In the genomic region with DNA sequence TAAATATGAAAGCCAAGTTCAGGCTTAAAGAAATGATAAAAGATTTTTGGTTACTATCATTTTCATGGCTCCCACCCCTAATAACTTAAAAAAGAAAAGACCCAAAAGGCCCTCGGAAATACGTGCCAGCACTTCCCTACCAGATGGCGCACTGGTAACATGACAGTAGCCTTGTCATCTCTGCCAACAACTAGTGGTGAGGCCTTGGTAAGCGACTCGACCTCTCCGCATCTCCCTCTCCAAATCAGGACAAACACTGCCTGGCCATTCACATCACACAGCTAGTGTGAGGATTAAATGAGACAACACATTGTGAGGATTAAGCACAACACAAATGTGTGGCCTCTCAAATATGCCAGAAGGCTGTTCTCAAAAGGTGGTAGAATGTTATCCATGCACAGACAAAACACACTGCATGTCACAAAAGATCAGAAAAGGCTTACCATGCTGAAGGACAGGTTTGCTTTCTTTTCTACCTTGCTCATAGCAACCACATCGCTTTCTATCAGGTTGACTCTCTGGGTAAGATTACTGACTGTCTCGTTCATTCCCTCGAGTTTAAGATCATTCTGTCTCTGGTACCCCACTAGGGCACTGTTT, we compare ENCODE assay signal across 17 cellular contexts. TPM values are rescaled to one million over a fixed set of nuclear protein-coding genes. Genes with fewer than 3 reads are reported as not detected.
A peak's percentile ranks its signal among the peaks of the same experiment; 100 is the strongest.
DNase-seq lines count a peak whose midpoint lies in the region; FAIRE-seq and TF ChIP-seq lines count a peak whose summit lies in the region.
"Had no signal": no experiment of that assay in that cellular context is flagged by ENCODE, and none has a peak within 500 bp of the region (broad histone marks: within the 10 kb centered on the region; RNA-seq: fewer than 3 reads in every experiment).

No MANE protein-coding gene starts in this region.

- H3K36me3 ChIP-seq in breast epithelium (peaks cover 12% of the 10 kb centered on the region), mammary epithelial cell (ENCODE audit: insufficient read depth, low read length) (peaks cover 42% of the 10 kb centered on the region), PC-9 (ENCODE audit: low read depth) (peaks cover 60% of the 10 kb centered on the region), esophagus squamous epithelium (peaks cover 4 to 95% (median 26%) of the 10 kb centered on the region in 3 donors), thymus (ENCODE audit: control insufficient read depth, insufficient read depth) (peaks cover 28% of the 10 kb centered on the region)

- no peaks in the 10 kb centered on the region for H3K9me3 ChIP-seq in breast epithelium
- H3K9me3 ChIP-seq in mammary epithelial cell (replicated peaks; ENCODE audit: insufficient read depth, low read length), result no peaks in the 10 kb centered on the region
- no peaks in the 10 kb centered on the region for H3K9me3 ChIP-seq in PC-9 (ENCODE audit: insufficient read depth, low read depth)
- no peaks in the 10 kb centered on the region for H3K9me3 ChIP-seq in esophagus squamous epithelium
- no peaks in the 10 kb centered on the region for H3K9me3 ChIP-seq in thymus (ENCODE audit: control insufficient read depth)
- H3K9me3 ChIP-seq: left lung, SJCRH30 had no signal

- TF ChIP-seq CTCF in breast epithelium (IDR thresholded peaks at IDR 0.05) (no peak), mammary epithelial cell (conservative IDR thresholded peaks at IDR 0.05 in 1 of 2, IDR thresholded peaks at IDR 0.05 in 1 of 2; ENCODE audit: extremely low read depth in 1 of 2, insufficient read depth in 1 of 2, low read depth in 1 of 2, low read length in 2 of 2) (no peak), PC-9 (conservative IDR thresholded peaks at IDR 0.05) (no peak), esophagus squamous epithelium (IDR thresholded peaks at IDR 0.05) (no peak)

- FAIRE-seq in GM12892 (lab: Jason Lieb, UNC), result no peak

- BruUV-seq in mammary epithelial cell (replicated peaks; lab: Mats Ljungman, UMichigan), result no TSS peak
- BruUV-seq in PC-9 (replicated peaks; lab: Mats Ljungman, UMichigan), result no TSS peak

- no peak overlapping the region for H3K4me3 ChIP-seq in breast epithelium
- H3K4me3 ChIP-seq in mammary epithelial cell (replicated peaks in 1 of 3; ENCODE audit: insufficient read depth in 1 of 3, low read depth in 2 of 3, low read length in 3 of 3), result no peak overlapping the region
- no peak overlapping the region for H3K4me3 ChIP-seq in PC-9
- no peak overlapping the region for H3K4me3 ChIP-seq in esophagus squamous epithelium
- H3K4me3 ChIP-seq in thymus (ENCODE audit: low read length), result no peak overlapping the region
- H3K4me3 ChIP-seq: dorsolateral prefrontal cortex, left lung, SJCRH30 had no signal

- H3K27me3 ChIP-seq in breast epithelium (no peaks in the 10 kb centered on the region), mammary epithelial cell (ENCODE audit: insufficient read depth, low read length) (no peaks in the 10 kb centered on the region), PC-9 (ENCODE audit: insufficient read depth, low read depth) (no peaks in the 10 kb centered on the region), esophagus squamous epithelium (no peaks in the 10 kb centered on the region), thymus (ENCODE audit: control insufficient read depth, insufficient read depth) (no peaks in the 10 kb centered on the region)
- H3K27me3 ChIP-seq: dorsolateral prefrontal cortex, left lung, SJCRH30 had no signal

- intact Hi-C loops in breast epithelium (cut with DNase I; ENCODE audit: low total_unique reads), result no loop called here
- intact Hi-C loops in mammary epithelial cell (cut with micrococcal nuclease), result no loop called here
- intact Hi-C loops in PC-9 (cut with micrococcal nuclease; ENCODE audit: unreplicated experiment), result no loop called here
- intact Hi-C loops in esophagus squamous epithelium (cut with DNase I), result no loop called here

- CTCF ChIA-PET in mammary epithelial cell (lab: Charles Lee; ENCODE audit: low non-redundant PET), result no interaction called here
- CTCF ChIA-PET in PC-9 (lab: Charles Lee), result no interaction called here

- no peaks in the 10 kb centered on the region for H3K9me2 ChIP-seq in PC-9 (ENCODE audit: insufficient read depth)

- in situ Hi-C loops in mammary epithelial cell (cut with MboI; ENCODE audit: low sequenced_read_pairs in 2 of 2), result no loop called here

- TF ChIP-seq POLR2A in breast epithelium (IDR thresholded peaks at IDR 0.05) (no peak), esophagus squamous epithelium (IDR thresholded peaks at IDR 0.05) (no peak), GM12892 (IDR thresholded peaks at IDR 0.05; ENCODE audit: low read depth, low read length) (no peak)

- POLR2A ChIA-PET in PC-9 (lab: Charles Lee; ENCODE audit: unreplicated experiment), result no interaction called here

- H3K79me2 ChIP-seq in mammary epithelial cell (ENCODE audit: insufficient read depth, low read length) (peaks cover 2% of the 10 kb centered on the region), PC-9 (ENCODE audit: low read depth) (0 out of 2 replicates have a peak, but pooled peaks cover 7% of the 10 kb centered on the region)

- H2AFZ ChIP-seq in mammary epithelial cell (ENCODE audit: low read depth, low read length), result no peak overlapping the region
- no peak overlapping the region for H2AFZ ChIP-seq in PC-9

- H3K4me1 ChIP-seq in breast epithelium, result no peaks in the 10 kb centered on the region
- H3K4me1 ChIP-seq in mammary epithelial cell (ENCODE audit: insufficient read depth, low read length), result no peaks in the 10 kb centered on the region
- H3K4me1 ChIP-seq in PC-9 (replicated peaks; ENCODE audit: insufficient read depth), result peaks cover 10% of the 10 kb centered on the region; the same call in 1 of the 2 replicates
- H3K4me1 ChIP-seq in esophagus squamous epithelium, result peaks cover 0 to 52% (median 19%) of the 10 kb centered on the region in 3 donors
- H3K4me1 ChIP-seq in thymus (ENCODE audit: control insufficient read depth, insufficient read depth, low read length), result peaks cover 37% of the 10 kb centered on the region

- peaks cover 9% of the 10 kb centered on the region; the same call in 1 of the 2 replicates for H3F3A ChIP-seq in PC-9 (ENCODE audit: insufficient read depth, low read depth)

- dilution Hi-C loops in mammary epithelial cell (cut with HindIII; ENCODE audit: low sequenced_read_pairs), result no loop called here

- WGBS in mammary epithelial cell (ENCODE audit: low coverage, missing lambda C conversion rate), result 88% methylated on average over 9 of the region's 9 CpGs
- 59 to 60% methylated on average over 9 of the region's 9 CpGs for WGBS in esophagus squamous epithelium, 2 donors
- WGBS in thymus, result 71% methylated on average over 9 of the region's 9 CpGs

- H3K27ac ChIP-seq in breast epithelium (peak overlapping the region; percentile 12 to 39), mammary epithelial cell (ENCODE audit: insufficient read depth, low read depth, low read length) (no peak overlapping the region), PC-9 (no peak overlapping the region), esophagus squamous epithelium (peak overlapping the region in 3 of 4 donors; percentile 4 to 78 (median 75)), thymus (ENCODE audit: low read depth) (peak overlapping the region; percentile 61)
- H3K27ac ChIP-seq: left lung, SJCRH30 had no signal

- no peak for DNase-seq in breast epithelium (ENCODE audit: low spot score in 2 of 2)
- no peak for DNase-seq in mammary epithelial cell
- DNase-seq in PC-9, result no peak
- no peak for DNase-seq in esophagus squamous epithelium (lab: John Stamatoyannopoulos, UW)
- DNase-seq in germinal center (ENCODE audit: low spot score), result no peak
- no peak for DNase-seq in GM12892 (ENCODE audit: insufficient read length)
- DNase-seq in GOT3 (lab: John Stamatoyannopoulos, UW), result no peak
- DNase-seq: activated CD4-positive, alpha-beta T cell treated with anti-CD3 and anti-CD28 coated beads, Interleukin-2, amount 50 U/mL, for 1 hour; naive B cell; NCI-H510A had no signal

- no peak overlapping the region for H3K4me2 ChIP-seq in mammary epithelial cell (ENCODE audit: insufficient read depth, low read depth, low read length)
- H3K4me2 ChIP-seq in PC-9, result 0 out of 2 replicates have a peak overlapping the region, but pooled peaks have one; percentile 26

- H3K9ac ChIP-seq in mammary epithelial cell (ENCODE audit: insufficient read depth, low read length), result no peak overlapping the region

- H4K20me1 ChIP-seq in mammary epithelial cell (ENCODE audit: insufficient read depth, low read length) (no peaks in the 10 kb centered on the region), PC-9 (ENCODE audit: insufficient read depth) (peaks cover 5% of the 10 kb centered on the region; the same call in 1 of the 2 replicates)

RNA-seq across cellular contexts. Expression of gene TEX38, which starts 16.4 kb away (rescaled TPM):
- not detected for total RNA-seq in breast epithelium
- not detected for total RNA-seq in mammary epithelial cell
- not detected for polyA plus RNA-seq in mammary epithelial cell
- polyA minus RNA-seq in mammary epithelial cell, result not detected
- total RNA-seq in PC-9 (2021), result 0.45 TPM in 1 of 2 replicates, not detected in the other
- total RNA-seq in esophagus squamous epithelium, result not detected
- 0.14 TPM for polyA plus RNA-seq in thymus
- not detected for polyA plus RNA-seq in GM12892 (2012; ENCODE audit: missing spikeins)
- total RNA-seq: HT1080, left lung, M059J, SJCRH30, subcutaneous adipose tissue had no signal

RNA-seq across cellular contexts. Expression of gene ATPAF1, which starts 19.8 kb away (rescaled TPM):
- 10 to 100 TPM; 42.3 to 68.8 (median 44.8) TPM for total RNA-seq in breast epithelium
- 10 to 100 TPM; 24.8 to 36.5 TPM for total RNA-seq in mammary epithelial cell
- polyA plus RNA-seq in mammary epithelial cell, result 36.1 TPM
- polyA minus RNA-seq in mammary epithelial cell, result 24.2 TPM
- total RNA-seq in PC-9 (2021), result 47.0 and 50.3 TPM in 2 replicates
- total RNA-seq in esophagus squamous epithelium, result 10 to 100 TPM; 25.7 to 39.1 (median 32.8) TPM
- polyA plus RNA-seq in thymus, result 34.6 TPM
- polyA plus RNA-seq in GM12892 (2012; ENCODE audit: missing spikeins), result 54.6 TPM

RNA-seq across cellular contexts. Expression of gene EFCAB14, which starts 30.9 kb away (rescaled TPM):
- total RNA-seq in breast epithelium (100 to 1,000 TPM in 2 of 3 donors, 10 to 100 TPM in 1; 92.8 to 128 (median 106) TPM), mammary epithelial cell (10 to 100 TPM; 51.3 to 70.5 TPM), PC-9 (2021) (71.1 and 95.4 TPM in 2 replicates), esophagus squamous epithelium (10 to 100 TPM; 68.7 to 98.8 (median 88.9) TPM)
- polyA plus RNA-seq in mammary epithelial cell (40.5 TPM), thymus (30.6 TPM)
- polyA minus RNA-seq in mammary epithelial cell, result 62.2 TPM
- 33.4 TPM for polyA plus RNA-seq in GM12892 (2012; ENCODE audit: missing spikeins)

Comparison
In these comparisons a context has a peak if more than half of its experiments do, and no peak if none do; other contexts are left out.
1. H3K27ac ChIP-seq: peak in breast epithelium (2 of 2), esophagus squamous epithelium (3 of 4) and thymus (single experiment); none in mammary epithelial cell (single experiment) and PC-9 (single experiment).